In genomic region chr11:20634781-20635180, GRCh38 we compare ENCODE assay signal across 7 cellular contexts. TPM values are rescaled to one million over a fixed set of nuclear protein-coding genes. Genes with fewer than 3 reads are reported as not detected.
"Had no signal": no experiment of that assay in that cellular context is flagged by ENCODE, and none has a peak within 500 bp of the region (broad histone marks: within the 10 kb centered on the region; RNA-seq: fewer than 3 reads in every experiment).

No MANE protein-coding gene starts in this region.

- H3K4me3 ChIP-seq: K562 had no signal

- H3K27ac ChIP-seq: HL-60 had no signal

- DNase-seq: IMR-90 had no signal

- H3K27ac Mint-ChIP-seq: IgD-negative memory B cell had no signal

- H3K36me3 Mint-ChIP-seq: IgD-negative memory B cell had no signal

- H3K4me3 Mint-ChIP-seq: IgD-negative memory B cell had no signal

RNA-seq across cellular contexts. Expression of gene NELL1, which starts 34.6 kb away (rescaled TPM):
- total RNA-seq: HepG2, HT-29, HT1080, IMR-90, K562 had no signal
- polyA plus RNA-seq: HepG2, IgD-negative memory B cell, IMR-90, K562 had no signal

RNA-seq across cellular contexts. Expression of gene SLC6A5, which starts 35.4 kb away (rescaled TPM):
- total RNA-seq: HepG2, HT-29, HT1080, IMR-90, K562 had no signal
- polyA plus RNA-seq: HepG2, IgD-negative memory B cell, IMR-90 had no signal
